Comparison of ENCODE assay signal across 1 cellular context in the genomic region with DNA sequence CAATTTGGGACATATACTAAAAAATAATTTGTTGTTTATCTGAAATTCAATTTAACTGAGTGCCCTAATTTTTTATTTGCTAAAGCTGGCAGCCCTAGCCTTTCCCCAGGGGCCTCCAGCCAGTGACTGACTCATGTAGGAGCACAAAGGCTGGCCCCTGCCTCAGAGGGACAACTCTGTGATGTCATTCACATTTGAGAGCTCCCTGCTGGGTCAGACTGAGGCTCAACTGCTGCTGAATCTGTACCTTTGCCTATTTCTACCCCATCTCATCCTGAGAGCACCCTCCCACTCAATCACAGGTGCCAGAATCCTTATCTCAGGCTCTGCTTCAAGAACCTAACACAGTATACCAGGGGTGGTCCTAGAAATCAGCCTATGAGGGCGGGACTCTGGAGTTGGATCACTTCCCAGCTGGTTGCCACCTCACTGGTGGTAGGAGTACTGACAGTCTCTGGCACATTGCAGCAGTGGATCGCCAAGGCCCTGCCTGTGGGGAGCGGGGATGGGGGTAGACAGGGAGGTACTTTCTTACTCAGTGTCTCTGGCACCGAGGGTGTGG.
TF ChIP-seq lines count a peak whose summit lies in the region.

No MANE protein-coding gene starts in this region.

TF ChIP-seq in IMR-90, 13 proteins besides CTCF, POLR2A, EP300 and RAD21:
- TF ChIP-seq MXI1 (IDR thresholded peaks at IDR 0.05; ENCODE audit: borderline replicate concordance, low read depth, low read length) = no peak
- TF ChIP-seq FOS (IDR thresholded peaks at IDR 0.05; ENCODE audit: low read depth, low read length) = no peak
- TF ChIP-seq, protein P1, sequence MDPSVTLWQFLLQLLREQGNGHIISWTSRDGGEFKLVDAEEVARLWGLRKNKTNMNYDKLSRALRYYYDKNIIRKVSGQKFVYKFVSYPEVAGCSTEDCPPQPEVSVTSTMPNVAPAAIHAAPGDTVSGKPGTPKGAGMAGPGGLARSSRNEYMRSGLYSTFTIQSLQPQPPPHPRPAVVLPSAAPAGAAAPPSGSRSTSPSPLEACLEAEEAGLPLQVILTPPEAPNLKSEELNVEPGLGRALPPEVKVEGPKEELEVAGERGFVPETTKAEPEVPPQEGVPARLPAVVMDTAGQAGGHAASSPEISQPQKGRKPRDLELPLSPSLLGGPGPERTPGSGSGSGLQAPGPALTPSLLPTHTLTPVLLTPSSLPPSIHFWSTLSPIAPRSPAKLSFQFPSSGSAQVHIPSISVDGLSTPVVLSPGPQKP (IDR thresholded peaks at IDR 0.05; ENCODE audit: borderline replicate concordance, low read depth, low read length) = no peak
- no peak for TF ChIP-seq NFE2L2 (IDR thresholded peaks at IDR 0.05; ENCODE audit: low read depth, low read length)
- TF ChIP-seq CHD1 (IDR thresholded peaks at IDR 0.05; ENCODE audit: low read depth, low read length) = no peak
- TF ChIP-seq RCOR1 (IDR thresholded peaks at IDR 0.05; ENCODE audit: insufficient replicate concordance, low read length) = no peak
- TF ChIP-seq CEBPB (IDR thresholded peaks at IDR 0.05; ENCODE audit: low read depth, low read length) = no peak
- no peak for TF ChIP-seq MAFK (IDR thresholded peaks at IDR 0.05; ENCODE audit: low read depth, low read length)
- no peak for TF ChIP-seq MAZ (IDR thresholded peaks at IDR 0.05; ENCODE audit: borderline replicate concordance, low read depth, low read length)
- TF ChIP-seq SMC3 (IDR thresholded peaks at IDR 0.05; ENCODE audit: low read depth, low read length) = no peak
- TF ChIP-seq, protein P2, sequence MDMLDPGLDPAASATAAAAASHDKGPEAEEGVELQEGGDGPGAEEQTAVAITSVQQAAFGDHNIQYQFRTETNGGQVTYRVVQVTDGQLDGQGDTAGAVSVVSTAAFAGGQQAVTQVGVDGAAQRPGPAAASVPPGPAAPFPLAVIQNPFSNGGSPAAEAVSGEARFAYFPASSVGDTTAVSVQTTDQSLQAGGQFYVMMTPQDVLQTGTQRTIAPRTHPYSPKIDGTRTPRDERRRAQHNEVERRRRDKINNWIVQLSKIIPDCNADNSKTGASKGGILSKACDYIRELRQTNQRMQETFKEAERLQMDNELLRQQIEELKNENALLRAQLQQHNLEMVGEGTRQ (IDR thresholded peaks at IDR 0.05; ENCODE audit: low read depth, low read length) = no peak
- TF ChIP-seq RFX5 (IDR thresholded peaks at IDR 0.05; ENCODE audit: low read depth, low read length) = no peak
- no peak for TF ChIP-seq BHLHE40 (IDR thresholded peaks at IDR 0.05; ENCODE audit: low read depth, low read length)
TF ChIP-seq in IMR-90: peak in this region for 0.
